Comparison of ENCODE assay signal across 9 cellular contexts in the genomic region with DNA sequence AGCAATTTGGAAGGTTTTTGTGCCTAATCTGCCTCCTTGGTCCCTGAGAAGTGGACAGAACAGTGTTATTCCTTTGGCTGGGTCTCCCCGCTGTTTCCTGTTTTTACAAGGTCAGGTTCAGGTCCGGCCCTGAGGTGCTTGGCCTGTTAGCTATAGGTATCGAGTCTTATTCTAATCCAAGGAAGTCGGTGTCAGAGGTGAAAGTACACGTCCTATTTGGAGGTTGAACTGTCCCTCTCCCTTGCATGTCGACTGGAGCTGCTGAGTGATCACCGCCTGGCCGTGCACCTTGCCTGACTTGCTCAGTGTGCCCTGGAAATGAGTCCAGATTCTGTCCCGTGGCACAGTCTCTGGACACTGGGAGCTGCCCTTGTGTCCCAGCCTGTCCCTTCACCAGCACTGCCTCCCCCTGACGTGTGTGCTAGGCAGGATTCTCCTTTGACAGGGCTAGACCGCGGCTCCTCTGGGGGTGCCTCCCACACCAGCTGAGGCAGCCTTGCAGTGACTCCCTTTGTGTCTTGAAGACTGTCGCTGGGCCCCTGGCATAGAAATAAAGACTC.
DNase-seq lines count a peak whose midpoint lies in the region; ATAC-seq and TF ChIP-seq lines count a peak whose summit lies in the region.
"Had no signal": no experiment of that assay in that cellular context is flagged by ENCODE, and none has a peak within 500 bp of the region (broad histone marks: within the 10 kb centered on the region; RNA-seq: fewer than 3 reads in every experiment).

No MANE protein-coding gene starts in this region.

- H3K36me3 Mint-ChIP-seq in endothelial cell (ENCODE audit: low read depth, unreplicated experiment): peaks cover 8% of the 10 kb centered on the region
- H3K36me3 Mint-ChIP-seq in naive thymus-derived CD8-positive, alpha-beta T cell: peaks cover 0 to 32% (median 2%) of the 10 kb centered on the region in 3 donors

- DNase-seq in Ammon's horn (ENCODE audit: low spot score) (peak; percentile 28), NCI-H2029 (lab: John Stamatoyannopoulos, UW) (peak; percentile 22), endothelial cell (ENCODE audit: low spot score) (no peak), NCI-H446 (lab: John Stamatoyannopoulos, UW) (no peak), NCI-H1694 treated with DMSO at 0.1 percent for 48 hours (lab: John Stamatoyannopoulos, UW) (no peak), erythroblast (lab: John Stamatoyannopoulos, UW) (no peak)
- peak in 1 of 10 donors; percentile 18 for DNase-seq in naive thymus-derived CD8-positive, alpha-beta T cell
- DNase-seq: HCEC 1CT had no signal

- POLR2A ChIA-PET in naive thymus-derived CD8-positive, alpha-beta T cell (lab: Charles Lee): interaction anchor here (0.6 kb wide), 1 partner anchor 59 kb away, joined by 4 read pairs; no protein-coding TSS in a partner anchor

- no peak for TF ChIP-seq POLR2A in erythroblast (IDR thresholded peaks at IDR 0.05; ENCODE audit: low read length)

- peaks cover 5% of the 10 kb centered on the region for H3K27me3 Mint-ChIP-seq in endothelial cell (ENCODE audit: unreplicated experiment)
- H3K27me3 Mint-ChIP-seq in naive thymus-derived CD8-positive, alpha-beta T cell: no peaks in the 10 kb centered on the region

- H3K4me3 Mint-ChIP-seq in endothelial cell (ENCODE audit: unreplicated experiment): no peak overlapping the region
- peak overlapping the region in 6 of 10 donors; percentile 1 to 71 (median 20) for H3K4me3 Mint-ChIP-seq in naive thymus-derived CD8-positive, alpha-beta T cell

- H3K27ac Mint-ChIP-seq in endothelial cell (ENCODE audit: unreplicated experiment): peak overlapping the region; percentile 86
- H3K27ac Mint-ChIP-seq in naive thymus-derived CD8-positive, alpha-beta T cell: peak overlapping the region; percentile 34 to 93 (median 80)

- no peaks in the 10 kb centered on the region for H3K9me3 Mint-ChIP-seq in endothelial cell (ENCODE audit: unreplicated experiment)
- H3K9me3 Mint-ChIP-seq in naive thymus-derived CD8-positive, alpha-beta T cell: no peaks in the 10 kb centered on the region

- peak; percentile 43 to 52 for ATAC-seq in naive thymus-derived CD8-positive, alpha-beta T cell
- no peak for ATAC-seq in HG03521 (IDR thresholded peaks at IDR 0.05; ENCODE audit: unreplicated experiment)

- TF ChIP-seq CTCF in endothelial cell (IDR thresholded peaks at IDR 0.05; ENCODE audit: unreplicated experiment): no peak

- peaks cover 59% of the 10 kb centered on the region for H3K4me1 Mint-ChIP-seq in endothelial cell (ENCODE audit: unreplicated experiment)
- H3K4me1 Mint-ChIP-seq in naive thymus-derived CD8-positive, alpha-beta T cell: peaks cover 27 to 72% (median 54%) of the 10 kb centered on the region in 4 donors

Comparison
In these comparisons a context has a peak if more than half of its experiments do, and no peak if none do; other contexts are left out.
1. DNase-seq: peak in Ammon's horn (single experiment) and NCI-H2029 (single experiment); none in endothelial cell (single experiment), NCI-H446 (0 of 2), NCI-H1694 treated with DMSO at 0.1 percent for 48 hours (single experiment) and erythroblast (0 of 2).